Comparison of ENCODE assay signal across 9 cellular contexts in the genomic region with DNA sequence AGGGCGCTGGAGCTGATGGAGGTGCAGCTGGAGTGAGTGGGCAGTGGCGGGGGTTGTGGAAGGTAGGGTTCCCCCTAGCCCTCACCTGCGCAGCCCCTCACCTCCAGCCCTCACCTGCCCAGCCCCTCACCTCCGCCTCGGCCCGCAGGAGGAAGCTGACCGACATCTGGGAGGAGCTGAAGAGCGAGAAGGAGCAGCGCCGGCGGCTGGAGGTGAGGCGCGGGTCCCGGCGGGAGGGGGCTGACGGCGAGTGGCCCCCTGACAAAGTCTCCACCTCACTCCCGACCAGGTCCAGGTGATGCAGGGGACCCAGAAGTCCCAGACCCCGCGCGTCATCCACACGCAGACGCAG. TPM values are rescaled to one million over a fixed set of nuclear protein-coding genes. Genes with fewer than 3 reads are reported as not detected.
DNase-seq lines count a peak whose midpoint lies in the region; ATAC-seq, FAIRE-seq and TF ChIP-seq lines count a peak whose summit lies in the region.
"Had no signal": no experiment of that assay in that cellular context is flagged by ENCODE, and none has a peak within 500 bp of the region (broad histone marks: within the 10 kb centered on the region; RNA-seq: fewer than 3 reads in every experiment).

No MANE protein-coding gene starts in this region.

- peak overlapping the region; percentile 65 for H3K27ac Mint-ChIP-seq in stimulated activated naive CD8-positive, alpha-beta T cell treated with anti-CD3 and anti-CD28 coated beads, Interleukin-15, Interleukin-2, amounts not matched to agents 100 ng/mL and 50 ng/mL, for 24 hours
- H3K27ac Mint-ChIP-seq in naive thymus-derived CD8-positive, alpha-beta T cell: peak overlapping the region; percentile 8 to 87 (median 66)

- peak overlapping the region; percentile 73 for H3K4me3 Mint-ChIP-seq in stimulated activated naive CD8-positive, alpha-beta T cell treated with anti-CD3 and anti-CD28 coated beads, Interleukin-15, Interleukin-2, amounts not matched to agents 100 ng/mL and 50 ng/mL, for 24 hours
- H3K4me3 Mint-ChIP-seq in naive thymus-derived CD8-positive, alpha-beta T cell: peak overlapping the region; percentile 75 to 91 (median 80)

- no peak for ATAC-seq in stimulated activated naive CD8-positive, alpha-beta T cell treated with anti-CD3 and anti-CD28 coated beads, Interleukin-15, Interleukin-2, amounts not matched to agents 100 U/mL and 50 U/mL, for 24 hours
- peak in 1 of 2 donors; percentile 3 for ATAC-seq in naive thymus-derived CD8-positive, alpha-beta T cell

- no peak overlapping the region for H3K27ac ChIP-seq in effector memory CD4-positive, alpha-beta T cell (ENCODE audit: insufficient read depth, low read length, poor library complexity, severe bottlenecking)
- H3K27ac ChIP-seq in RWPE1: no peak overlapping the region
- H3K27ac ChIP-seq: pancreas had no signal

- H3K36me3 Mint-ChIP-seq in stimulated activated naive CD8-positive, alpha-beta T cell treated with anti-CD3 and anti-CD28 coated beads, Interleukin-15, Interleukin-2, amounts not matched to agents 100 ng/mL and 50 ng/mL, for 24 hours (ENCODE audit: low read depth): peaks cover 4% of the 10 kb centered on the region
- H3K36me3 Mint-ChIP-seq in naive thymus-derived CD8-positive, alpha-beta T cell: no peaks in the 10 kb centered on the region

- no peak for TF ChIP-seq CTCF in RWPE1 (conservative IDR thresholded peaks at IDR 0.05; ENCODE audit: low read depth)

- POLR2A ChIA-PET in naive thymus-derived CD8-positive, alpha-beta T cell (lab: Charles Lee): interaction anchor here (0.8 kb wide), 1 partner anchor 14 kb away, joined by 5 read pairs; no protein-coding TSS in a partner anchor
- POLR2A ChIA-PET in RWPE1 (lab: Yijun Ruan, JAX; ENCODE audit: low non-redundant PET): no interaction called here

- peaks cover 27% of the 10 kb centered on the region for H3K4me1 Mint-ChIP-seq in stimulated activated naive CD8-positive, alpha-beta T cell treated with anti-CD3 and anti-CD28 coated beads, Interleukin-15, Interleukin-2, amounts not matched to agents 100 ng/mL and 50 ng/mL, for 24 hours (ENCODE audit: low read depth)
- H3K4me1 Mint-ChIP-seq in naive thymus-derived CD8-positive, alpha-beta T cell: peaks cover 15 to 28% (median 26%) of the 10 kb centered on the region in 4 donors

- H3K27me3 ChIP-seq in effector memory CD4-positive, alpha-beta T cell (replicated peaks; ENCODE audit: control insufficient read depth, insufficient read depth, low read length, poor library complexity, severe bottlenecking): no peaks in the 10 kb centered on the region
- H3K27me3 ChIP-seq: pancreas had no signal

- peaks cover 6% of the 10 kb centered on the region for H3K27me3 Mint-ChIP-seq in stimulated activated naive CD8-positive, alpha-beta T cell treated with anti-CD3 and anti-CD28 coated beads, Interleukin-15, Interleukin-2, amounts not matched to agents 100 ng/mL and 50 ng/mL, for 24 hours
- H3K27me3 Mint-ChIP-seq in naive thymus-derived CD8-positive, alpha-beta T cell: peaks cover 0 to 1% (median 0%) of the 10 kb centered on the region in 5 donors

- peak overlapping the region; percentile 46 for H3K4me3 ChIP-seq in effector memory CD4-positive, alpha-beta T cell (ENCODE audit: insufficient read depth, low read depth, low read length, poor library complexity, severe bottlenecking)

- DNase-seq in stimulated activated naive CD8-positive, alpha-beta T cell treated with anti-CD3 and anti-CD28 coated beads, Interleukin-15, Interleukin-2, amounts not matched to agents 100 U/mL and 50 U/mL, for 24 hours: no peak
- no peak for DNase-seq in effector memory CD4-positive, alpha-beta T cell
- no peak for DNase-seq in naive thymus-derived CD8-positive, alpha-beta T cell
- DNase-seq in RWPE1 (ENCODE audit: low spot score) (no peak), 8988T (no peak), urothelium cell line (ENCODE audit: low spot score) (no peak), DMS 273 (lab: John Stamatoyannopoulos, UW; ENCODE audit: unreplicated experiment) (no peak)

- H3K9me3 Mint-ChIP-seq in stimulated activated naive CD8-positive, alpha-beta T cell treated with anti-CD3 and anti-CD28 coated beads, Interleukin-15, Interleukin-2, amounts not matched to agents 100 ng/mL and 50 ng/mL, for 24 hours: no peaks in the 10 kb centered on the region
- H3K9me3 Mint-ChIP-seq in naive thymus-derived CD8-positive, alpha-beta T cell: no peaks in the 10 kb centered on the region

- FAIRE-seq in urothelium cell line (lab: Jason Lieb, UNC): no peak
- FAIRE-seq: pancreas had no signal

- no peaks in the 10 kb centered on the region for H3K36me3 ChIP-seq in effector memory CD4-positive, alpha-beta T cell (ENCODE audit: control insufficient read depth, insufficient read depth, low read length)
- H3K36me3 ChIP-seq: pancreas had no signal

- no peaks in the 10 kb centered on the region for H3K9me3 ChIP-seq in effector memory CD4-positive, alpha-beta T cell (ENCODE audit: control insufficient read depth, low read length)
- H3K9me3 ChIP-seq: pancreas had no signal

- peaks cover 29% of the 10 kb centered on the region for H3K4me1 ChIP-seq in effector memory CD4-positive, alpha-beta T cell (ENCODE audit: control insufficient read depth, insufficient read depth, low read length, poor library complexity, severe bottlenecking)

- CTCF ChIA-PET in RWPE1 (lab: Yijun Ruan, JAX): interaction anchor here (0.7 kb wide), 1 partner anchor 9 kb away, joined by 3 read pairs; no protein-coding TSS in a partner anchor

RNA-seq across cellular contexts. Expression of gene EVA1B, which starts 2.7 kb away (rescaled TPM):
- total RNA-seq in naive thymus-derived CD8-positive, alpha-beta T cell: 1 to 10 TPM; 1.2 to 1.6 TPM
- polyA plus RNA-seq in naive thymus-derived CD8-positive, alpha-beta T cell: 1 to 10 TPM in 1 of 3 donors, under 1 TPM in 2; 0.16 to 2.4 (median 0.43) TPM

RNA-seq across cellular contexts. Expression of gene SH3D21, which starts 14.6 kb away (rescaled TPM):
- 1 to 10 TPM; 2.6 to 2.7 TPM for total RNA-seq in naive thymus-derived CD8-positive, alpha-beta T cell
- under 1 TPM in 2 of 3 donors, not detected in 1; 0.19 to 0.35 TPM for polyA plus RNA-seq in naive thymus-derived CD8-positive, alpha-beta T cell
